In the genomic region with DNA sequence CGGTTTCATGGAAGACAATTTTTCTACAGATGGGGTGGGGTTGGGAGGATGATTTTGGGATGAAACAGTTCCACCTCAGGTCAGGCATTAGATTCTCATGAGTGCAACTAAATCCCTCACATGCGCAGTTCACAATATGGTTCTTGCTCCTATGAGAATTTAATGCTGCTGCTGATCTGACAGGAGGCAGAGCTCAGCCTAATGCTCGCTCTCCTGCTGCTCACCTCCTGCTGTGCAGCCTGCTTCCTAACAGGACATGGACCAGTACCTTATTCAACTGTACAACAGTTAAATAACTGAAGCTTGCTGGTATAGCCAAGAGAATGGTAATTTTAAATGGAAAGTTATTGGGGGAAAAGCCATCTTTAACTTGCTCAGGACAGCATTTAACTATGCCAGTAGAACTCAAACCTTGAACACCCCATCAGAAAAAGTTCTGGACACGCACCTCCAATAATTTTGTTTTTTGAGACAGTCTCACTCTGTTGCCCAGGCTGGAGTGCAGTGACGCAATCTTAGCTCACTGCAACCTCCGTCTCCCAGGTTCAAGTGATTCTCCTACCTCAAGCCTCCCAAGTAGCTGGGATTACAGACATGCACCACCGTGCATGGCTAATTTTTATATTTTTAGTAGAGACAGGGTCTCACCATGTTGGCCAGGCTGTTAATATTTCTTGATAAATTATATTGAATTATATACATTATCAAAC, we compare ENCODE assay signal across 1 cellular context.
TF ChIP-seq lines count a peak whose summit lies in the region.

No MANE protein-coding gene starts in this region.

TF ChIP-seq in GM23338, 12 proteins besides CTCF, POLR2A, EP300 and RAD21 (continued from another document):
- TF ChIP-seq, protein P1, sequence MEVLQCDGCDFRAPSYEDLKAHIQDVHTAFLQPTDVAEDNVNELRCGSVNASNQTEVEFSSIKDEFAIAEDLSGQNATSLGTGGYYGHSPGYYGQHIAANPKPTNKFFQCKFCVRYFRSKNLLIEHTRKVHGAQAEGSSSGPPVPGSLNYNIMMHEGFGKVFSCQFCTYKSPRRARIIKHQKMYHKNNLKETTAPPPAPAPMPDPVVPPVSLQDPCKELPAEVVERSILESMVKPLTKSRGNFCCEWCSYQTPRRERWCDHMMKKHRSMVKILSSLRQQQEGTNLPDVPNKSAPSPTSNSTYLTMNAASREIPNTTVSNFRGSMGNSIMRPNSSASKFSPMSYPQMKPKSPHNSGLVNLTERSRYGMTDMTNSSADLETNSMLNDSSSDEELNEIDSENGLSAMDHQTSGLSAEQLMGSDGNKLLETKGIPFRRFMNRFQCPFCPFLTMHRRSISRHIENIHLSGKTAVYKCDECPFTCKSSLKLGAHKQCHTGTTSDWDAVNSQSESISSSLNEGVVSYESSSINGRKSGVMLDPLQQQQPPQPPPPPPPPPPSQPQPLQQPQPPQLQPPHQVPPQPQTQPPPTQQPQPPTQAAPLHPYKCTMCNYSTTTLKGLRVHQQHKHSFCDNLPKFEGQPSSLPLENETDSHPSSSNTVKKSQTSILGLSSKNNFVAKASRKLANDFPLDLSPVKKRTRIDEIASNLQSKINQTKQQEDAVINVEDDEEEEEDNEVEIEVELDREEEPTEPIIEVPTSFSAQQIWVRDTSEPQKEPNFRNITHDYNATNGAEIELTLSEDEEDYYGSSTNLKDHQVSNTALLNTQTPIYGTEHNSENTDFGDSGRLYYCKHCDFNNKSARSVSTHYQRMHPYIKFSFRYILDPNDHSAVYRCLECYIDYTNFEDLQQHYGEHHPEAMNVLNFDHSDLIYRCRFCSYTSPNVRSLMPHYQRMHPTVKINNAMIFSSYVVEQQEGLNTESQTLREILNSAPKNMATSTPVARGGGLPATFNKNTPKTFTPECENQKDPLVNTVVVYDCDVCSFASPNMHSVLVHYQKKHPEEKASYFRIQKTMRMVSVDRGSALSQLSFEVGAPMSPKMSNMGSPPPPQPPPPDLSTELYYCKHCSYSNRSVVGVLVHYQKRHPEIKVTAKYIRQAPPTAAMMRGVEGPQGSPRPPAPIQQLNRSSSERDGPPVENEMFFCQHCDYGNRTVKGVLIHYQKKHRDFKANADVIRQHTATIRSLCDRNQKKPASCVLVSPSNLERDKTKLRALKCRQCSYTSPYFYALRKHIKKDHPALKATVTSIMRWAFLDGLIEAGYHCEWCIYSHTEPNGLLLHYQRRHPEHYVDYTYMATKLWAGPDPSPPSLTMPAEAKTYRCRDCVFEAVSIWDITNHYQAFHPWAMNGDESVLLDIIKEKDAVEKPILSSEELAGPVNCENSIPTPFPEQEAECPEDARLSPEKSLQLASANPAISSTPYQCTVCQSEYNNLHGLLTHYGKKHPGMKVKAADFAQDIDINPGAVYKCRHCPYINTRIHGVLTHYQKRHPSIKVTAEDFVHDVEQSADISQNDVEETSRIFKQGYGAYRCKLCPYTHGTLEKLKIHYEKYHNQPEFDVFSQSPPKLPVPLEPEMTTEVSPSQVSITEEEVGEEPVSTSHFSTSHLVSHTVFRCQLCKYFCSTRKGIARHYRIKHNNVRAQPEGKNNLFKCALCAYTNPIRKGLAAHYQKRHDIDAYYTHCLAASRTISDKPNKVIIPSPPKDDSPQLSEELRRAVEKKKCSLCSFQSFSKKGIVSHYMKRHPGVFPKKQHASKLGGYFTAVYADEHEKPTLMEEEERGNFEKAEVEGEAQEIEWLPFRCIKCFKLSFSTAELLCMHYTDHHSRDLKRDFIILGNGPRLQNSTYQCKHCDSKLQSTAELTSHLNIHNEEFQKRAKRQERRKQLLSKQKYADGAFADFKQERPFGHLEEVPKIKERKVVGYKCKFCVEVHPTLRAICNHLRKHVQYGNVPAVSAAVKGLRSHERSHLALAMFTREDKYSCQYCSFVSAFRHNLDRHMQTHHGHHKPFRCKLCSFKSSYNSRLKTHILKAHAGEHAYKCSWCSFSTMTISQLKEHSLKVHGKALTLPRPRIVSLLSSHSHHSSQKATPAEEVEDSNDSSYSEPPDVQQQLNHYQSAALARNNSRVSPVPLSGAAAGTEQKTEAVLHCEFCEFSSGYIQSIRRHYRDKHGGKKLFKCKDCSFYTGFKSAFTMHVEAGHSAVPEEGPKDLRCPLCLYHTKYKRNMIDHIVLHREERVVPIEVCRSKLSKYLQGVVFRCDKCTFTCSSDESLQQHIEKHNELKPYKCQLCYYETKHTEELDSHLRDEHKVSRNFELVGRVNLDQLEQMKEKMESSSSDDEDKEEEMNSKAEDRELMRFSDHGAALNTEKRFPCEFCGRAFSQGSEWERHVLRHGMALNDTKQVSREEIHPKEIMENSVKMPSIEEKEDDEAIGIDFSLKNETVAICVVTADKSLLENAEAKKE (CRISPR knock-in tag; IDR thresholded peaks at IDR 0.05), result no peak
- TF ChIP-seq, protein P2, sequence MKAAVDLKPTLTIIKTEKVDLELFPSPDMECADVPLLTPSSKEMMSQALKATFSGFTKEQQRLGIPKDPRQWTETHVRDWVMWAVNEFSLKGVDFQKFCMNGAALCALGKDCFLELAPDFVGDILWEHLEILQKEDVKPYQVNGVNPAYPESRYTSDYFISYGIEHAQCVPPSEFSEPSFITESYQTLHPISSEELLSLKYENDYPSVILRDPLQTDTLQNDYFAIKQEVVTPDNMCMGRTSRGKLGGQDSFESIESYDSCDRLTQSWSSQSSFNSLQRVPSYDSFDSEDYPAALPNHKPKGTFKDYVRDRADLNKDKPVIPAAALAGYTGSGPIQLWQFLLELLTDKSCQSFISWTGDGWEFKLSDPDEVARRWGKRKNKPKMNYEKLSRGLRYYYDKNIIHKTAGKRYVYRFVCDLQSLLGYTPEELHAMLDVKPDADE (IDR thresholded peaks at IDR 0.05), result no peak
